In the genomic region with DNA sequence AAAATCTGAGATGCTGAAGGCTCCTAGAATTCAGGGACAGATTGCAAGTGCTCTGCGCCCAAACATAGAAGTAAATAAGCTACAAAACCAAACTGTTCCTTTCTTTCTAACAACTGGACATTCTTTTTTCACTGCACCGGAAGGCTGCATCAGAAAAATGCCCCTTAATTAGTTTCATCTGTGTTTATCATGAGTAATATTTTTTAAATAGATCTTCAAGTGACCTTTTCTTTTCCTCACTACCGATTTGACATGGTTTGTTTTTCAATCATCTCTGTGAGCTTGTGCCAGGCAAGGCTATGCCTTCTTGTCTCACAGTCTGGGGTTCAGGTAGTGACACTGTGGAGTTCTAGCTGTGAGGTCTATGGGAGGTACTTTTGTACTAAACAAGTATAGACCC, we compare ENCODE assay signal across 17 cellular contexts. TPM values are rescaled to one million over a fixed set of nuclear protein-coding genes. Genes with fewer than 3 reads are reported as not detected.
A peak's percentile ranks its signal among the peaks of the same experiment; 100 is the strongest.
DNase-seq lines count a peak whose midpoint lies in the region; FAIRE-seq and TF ChIP-seq lines count a peak whose summit lies in the region.
"Had no signal": no experiment of that assay in that cellular context is flagged by ENCODE, and none has a peak within 500 bp of the region (broad histone marks: within the 10 kb centered on the region; RNA-seq: fewer than 3 reads in every experiment).

No MANE protein-coding gene starts in this region.

- no peak for FAIRE-seq in astrocyte (lab: Jason Lieb, UNC)
- FAIRE-seq in D721Med (lab: Jason Lieb, UNC): no peak

- no peaks in the 10 kb centered on the region for H3K27me3 Mint-ChIP-seq in astrocyte (ENCODE audit: low read depth, unreplicated experiment)

- no peak overlapping the region for H3K27ac Mint-ChIP-seq in astrocyte (ENCODE audit: unreplicated experiment)

- no peaks in the 10 kb centered on the region for H3K79me2 ChIP-seq in astrocyte (ENCODE audit: insufficient read depth, low read length)

- peaks cover 10% of the 10 kb centered on the region for H3K9me3 Mint-ChIP-seq in astrocyte (ENCODE audit: unreplicated experiment)

- peaks cover 7% of the 10 kb centered on the region for H3K4me1 ChIP-seq in astrocyte (ENCODE audit: insufficient read depth, low read length)

- no peaks in the 10 kb centered on the region for H3K36me3 Mint-ChIP-seq in astrocyte (ENCODE audit: low read depth, unreplicated experiment)

- peak overlapping the region; percentile 42 for H2AFZ ChIP-seq in astrocyte (ENCODE audit: low read depth, low read length)
- H2AFZ ChIP-seq: PC-9 had no signal

- DNase-seq in EL: peak; percentile 21
- DNase-seq in astrocyte (ENCODE audit: low read depth): peak; percentile 6
- peak; percentile 33 for DNase-seq in fibroblast of peridontal ligament (ENCODE audit: extremely low read depth)
- no peak for DNase-seq in D721Med (ENCODE audit: insufficient read length, low spot score)
- no peak for DNase-seq in DMS79 (lab: John Stamatoyannopoulos, UW)
- no peak for DNase-seq in dorsolateral prefrontal cortex
- DNase-seq in HPDE6-E6E7 (ENCODE audit: extremely low spot score): no peak
- DNase-seq: C1 segment of cervical spinal cord, HCEC 1CT, KG1, NCI-H146, NCI-H2081, NCI-H510A, NCI-H774, PC-9, T-helper 1 cell had no signal

- H3K4me3 ChIP-seq in astrocyte (ENCODE audit: insufficient read depth, low read depth, low read length) (no peak overlapping the region), dorsolateral prefrontal cortex (no peak overlapping the region)
- H3K4me3 ChIP-seq: PC-9, SK-N-MC had no signal

- H3K9ac ChIP-seq in astrocyte (ENCODE audit: low read length): no peak overlapping the region

- H3K9me3 ChIP-seq in astrocyte (ENCODE audit: insufficient read depth, low read depth, low read length): no peaks in the 10 kb centered on the region

- H3K4me3 Mint-ChIP-seq in astrocyte (ENCODE audit: unreplicated experiment): no peak overlapping the region

- H3K4me1 Mint-ChIP-seq in astrocyte (ENCODE audit: low read depth, unreplicated experiment): no peaks in the 10 kb centered on the region

- intact Hi-C loops in dorsolateral prefrontal cortex (cut with DNase I): no loop called here

- H3K27ac ChIP-seq in astrocyte (ENCODE audit: low read depth, low read length) (no peak overlapping the region), dorsolateral prefrontal cortex (no peak overlapping the region)
- H3K27ac ChIP-seq: PC-9, SK-N-MC had no signal

- H4K20me1 ChIP-seq in astrocyte (ENCODE audit: insufficient read depth, low read length): no peaks in the 10 kb centered on the region

- H3K27me3 ChIP-seq in astrocyte (ENCODE audit: insufficient read depth, low read length) (no peaks in the 10 kb centered on the region), dorsolateral prefrontal cortex (peaks cover 0 to 17% (median 0%) of the 10 kb centered on the region in 45 donors)

- TF ChIP-seq CTCF in astrocyte (IDR thresholded peaks at IDR 0.05; ENCODE audit: insufficient read depth, low read depth, low read length) (no peak), D721Med (IDR thresholded peaks at IDR 0.05; ENCODE audit: insufficient read depth, missing control alignments) (no peak), dorsolateral prefrontal cortex (IDR thresholded peaks at IDR 0.05 in 54 of 56, conservative IDR thresholded peaks at IDR 0.05 in 2 of 56; ENCODE audit: low read depth in 1 of 56, partially characterized antibody in 56 of 56) (no peak)

- H3K4me2 ChIP-seq in astrocyte (ENCODE audit: low read length): peak overlapping the region; percentile 18
- H3K4me2 ChIP-seq: PC-9 had no signal

- no peaks in the 10 kb centered on the region for H3K36me3 ChIP-seq in astrocyte (ENCODE audit: insufficient read depth, low read length)

RNA-seq across cellular contexts. Expression of gene ADAMTS3, which starts 22.5 kb away (rescaled TPM):
- total RNA-seq in astrocyte (4.2 TPM in 2 replicates), dorsolateral prefrontal cortex (10 to 100 TPM in 3 of 120 experiments, 1 to 10 TPM in 117; 1.4 to 11.5 (median 5.0) TPM)

Comparison
In these comparisons a context has a peak if more than half of its experiments do, and no peak if none do; other contexts are left out.
1. DNase-seq: peak in EL (single experiment), astrocyte (single experiment) and fibroblast of peridontal ligament (single experiment); none in D721Med (single experiment), DMS79 (single experiment), dorsolateral prefrontal cortex (0 of 10) and HPDE6-E6E7 (single experiment).